Comparison of ENCODE assay signal across 1 cellular context in genomic region chr9:97598461-97599288, GRCh38.
TF ChIP-seq lines count a peak whose summit lies in the region.

No MANE protein-coding gene starts in this region.

TF ChIP-seq in HepG2, 621 proteins besides CTCF, POLR2A, EP300 and RAD21 (continued from another document and continues in another):
- TF ChIP-seq ETV5 (CRISPR knock-in tag; IDR thresholded peaks at IDR 0.05; ENCODE audit: borderline replicate concordance): peak; percentile 45; the same call in 1 of the 2 replicates
- TF ChIP-seq FOXJ3 (CRISPR knock-in tag; IDR thresholded peaks at IDR 0.05; ENCODE audit: borderline replicate concordance): no peak
- TF ChIP-seq FIP1L1 (IDR thresholded peaks at IDR 0.05; ENCODE audit: borderline replicate concordance, insufficient read depth, low read depth, low read length): no peak
- TF ChIP-seq GATAD1 (CRISPR knock-in tag; IDR thresholded peaks at IDR 0.05): no peak
- no peak for TF ChIP-seq SALL1 (CRISPR knock-in tag; IDR thresholded peaks at IDR 0.05)
- no peak for TF ChIP-seq NFE2 (CRISPR knock-in tag; IDR thresholded peaks at IDR 0.05)
- no peak for TF ChIP-seq PHB2 (IDR thresholded peaks at IDR 0.05; ENCODE audit: partially characterized antibody)
- peak; percentile 85 for TF ChIP-seq SMC3 (IDR thresholded peaks at IDR 0.05; ENCODE audit: low read length)
- no peak for TF ChIP-seq CBFB (CRISPR knock-in tag; IDR thresholded peaks at IDR 0.05)
- TF ChIP-seq YY1 (IDR thresholded peaks at IDR 0.05; ENCODE audit: insufficient read depth, insufficient replicate concordance, low read depth, low read length): no peak
- no peak for TF ChIP-seq ZBTB7B (CRISPR knock-in tag; IDR thresholded peaks at IDR 0.05)
- TF ChIP-seq ZNF205 (CRISPR knock-in tag; IDR thresholded peaks at IDR 0.05): no peak
- no peak for TF ChIP-seq ZBTB8A (CRISPR knock-in tag; IDR thresholded peaks at IDR 0.05; ENCODE audit: borderline replicate concordance, low read depth)
- TF ChIP-seq ZNF709 (CRISPR knock-in tag; IDR thresholded peaks at IDR 0.05): no peak
- TF ChIP-seq, protein P1, sequence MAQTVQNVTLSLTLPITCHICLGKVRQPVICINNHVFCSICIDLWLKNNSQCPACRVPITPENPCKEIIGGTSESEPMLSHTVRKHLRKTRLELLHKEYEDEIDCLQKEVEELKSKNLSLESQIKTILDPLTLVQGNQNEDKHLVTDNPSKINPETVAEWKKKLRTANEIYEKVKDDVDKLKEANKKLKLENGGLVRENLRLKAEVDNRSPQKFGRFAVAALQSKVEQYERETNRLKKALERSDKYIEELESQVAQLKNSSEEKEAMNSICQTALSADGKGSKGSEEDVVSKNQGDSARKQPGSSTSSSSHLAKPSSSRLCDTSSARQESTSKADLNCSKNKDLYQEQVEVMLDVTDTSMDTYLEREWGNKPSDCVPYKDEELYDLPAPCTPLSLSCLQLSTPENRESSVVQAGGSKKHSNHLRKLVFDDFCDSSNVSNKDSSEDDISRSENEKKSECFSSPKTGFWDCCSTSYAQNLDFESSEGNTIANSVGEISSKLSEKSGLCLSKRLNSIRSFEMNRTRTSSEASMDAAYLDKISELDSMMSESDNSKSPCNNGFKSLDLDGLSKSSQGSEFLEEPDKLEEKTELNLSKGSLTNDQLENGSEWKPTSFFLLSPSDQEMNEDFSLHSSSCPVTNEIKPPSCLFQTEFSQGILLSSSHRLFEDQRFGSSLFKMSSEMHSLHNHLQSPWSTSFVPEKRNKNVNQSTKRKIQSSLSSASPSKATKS (CRISPR knock-in tag; IDR thresholded peaks at IDR 0.05): no peak
- TF ChIP-seq, protein P2, sequence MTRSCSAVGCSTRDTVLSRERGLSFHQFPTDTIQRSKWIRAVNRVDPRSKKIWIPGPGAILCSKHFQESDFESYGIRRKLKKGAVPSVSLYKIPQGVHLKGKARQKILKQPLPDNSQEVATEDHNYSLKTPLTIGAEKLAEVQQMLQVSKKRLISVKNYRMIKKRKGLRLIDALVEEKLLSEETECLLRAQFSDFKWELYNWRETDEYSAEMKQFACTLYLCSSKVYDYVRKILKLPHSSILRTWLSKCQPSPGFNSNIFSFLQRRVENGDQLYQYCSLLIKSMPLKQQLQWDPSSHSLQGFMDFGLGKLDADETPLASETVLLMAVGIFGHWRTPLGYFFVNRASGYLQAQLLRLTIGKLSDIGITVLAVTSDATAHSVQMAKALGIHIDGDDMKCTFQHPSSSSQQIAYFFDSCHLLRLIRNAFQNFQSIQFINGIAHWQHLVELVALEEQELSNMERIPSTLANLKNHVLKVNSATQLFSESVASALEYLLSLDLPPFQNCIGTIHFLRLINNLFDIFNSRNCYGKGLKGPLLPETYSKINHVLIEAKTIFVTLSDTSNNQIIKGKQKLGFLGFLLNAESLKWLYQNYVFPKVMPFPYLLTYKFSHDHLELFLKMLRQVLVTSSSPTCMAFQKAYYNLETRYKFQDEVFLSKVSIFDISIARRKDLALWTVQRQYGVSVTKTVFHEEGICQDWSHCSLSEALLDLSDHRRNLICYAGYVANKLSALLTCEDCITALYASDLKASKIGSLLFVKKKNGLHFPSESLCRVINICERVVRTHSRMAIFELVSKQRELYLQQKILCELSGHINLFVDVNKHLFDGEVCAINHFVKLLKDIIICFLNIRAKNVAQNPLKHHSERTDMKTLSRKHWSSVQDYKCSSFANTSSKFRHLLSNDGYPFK (CRISPR knock-in tag; IDR thresholded peaks at IDR 0.05; ENCODE audit: borderline replicate concordance): no peak
- no peak for TF ChIP-seq PBX3 (CRISPR knock-in tag; IDR thresholded peaks at IDR 0.05; ENCODE audit: borderline replicate concordance)
- 0 out of 2 replicates have a peak, but pooled peaks have one; percentile 30 for TF ChIP-seq THAP11 (CRISPR knock-in tag; IDR thresholded peaks at IDR 0.05)
- no peak for TF ChIP-seq ZNF614 (CRISPR knock-in tag; IDR thresholded peaks at IDR 0.05; ENCODE audit: borderline replicate concordance)
- no peak for TF ChIP-seq JARID2 (CRISPR knock-in tag; IDR thresholded peaks at IDR 0.05; ENCODE audit: insufficient replicate concordance)
- TF ChIP-seq ZNF564 (CRISPR knock-in tag; IDR thresholded peaks at IDR 0.05): no peak
- no peak for TF ChIP-seq DMAP1 (CRISPR knock-in tag; IDR thresholded peaks at IDR 0.05)
- no peak for TF ChIP-seq SIX1 (CRISPR knock-in tag; IDR thresholded peaks at IDR 0.05; ENCODE audit: borderline replicate concordance)
- no peak for TF ChIP-seq HNF4A (CRISPR knock-in tag; IDR thresholded peaks at IDR 0.05)
- no peak for TF ChIP-seq ZNF75D (CRISPR knock-in tag; IDR thresholded peaks at IDR 0.05; ENCODE audit: borderline replicate concordance)
- peak; percentile 67; the same call in 1 of the 2 replicates for TF ChIP-seq ZNF362 (CRISPR knock-in tag; IDR thresholded peaks at IDR 0.05; ENCODE audit: borderline replicate concordance)
- no peak for TF ChIP-seq MAZ (IDR thresholded peaks at IDR 0.05; ENCODE audit: borderline replicate concordance, low read depth, low read length)
- no peak for TF ChIP-seq MAZ (CRISPR knock-in tag; IDR thresholded peaks at IDR 0.05; ENCODE audit: low read depth)
- TF ChIP-seq, protein P3, sequence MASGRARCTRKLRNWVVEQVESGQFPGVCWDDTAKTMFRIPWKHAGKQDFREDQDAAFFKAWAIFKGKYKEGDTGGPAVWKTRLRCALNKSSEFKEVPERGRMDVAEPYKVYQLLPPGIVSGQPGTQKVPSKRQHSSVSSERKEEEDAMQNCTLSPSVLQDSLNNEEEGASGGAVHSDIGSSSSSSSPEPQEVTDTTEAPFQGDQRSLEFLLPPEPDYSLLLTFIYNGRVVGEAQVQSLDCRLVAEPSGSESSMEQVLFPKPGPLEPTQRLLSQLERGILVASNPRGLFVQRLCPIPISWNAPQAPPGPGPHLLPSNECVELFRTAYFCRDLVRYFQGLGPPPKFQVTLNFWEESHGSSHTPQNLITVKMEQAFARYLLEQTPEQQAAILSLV (CRISPR knock-in tag; IDR thresholded peaks at IDR 0.05; ENCODE audit: borderline replicate concordance): no peak
- TF ChIP-seq TOE1 (CRISPR knock-in tag; IDR thresholded peaks at IDR 0.05): no peak
- TF ChIP-seq, protein P4, sequence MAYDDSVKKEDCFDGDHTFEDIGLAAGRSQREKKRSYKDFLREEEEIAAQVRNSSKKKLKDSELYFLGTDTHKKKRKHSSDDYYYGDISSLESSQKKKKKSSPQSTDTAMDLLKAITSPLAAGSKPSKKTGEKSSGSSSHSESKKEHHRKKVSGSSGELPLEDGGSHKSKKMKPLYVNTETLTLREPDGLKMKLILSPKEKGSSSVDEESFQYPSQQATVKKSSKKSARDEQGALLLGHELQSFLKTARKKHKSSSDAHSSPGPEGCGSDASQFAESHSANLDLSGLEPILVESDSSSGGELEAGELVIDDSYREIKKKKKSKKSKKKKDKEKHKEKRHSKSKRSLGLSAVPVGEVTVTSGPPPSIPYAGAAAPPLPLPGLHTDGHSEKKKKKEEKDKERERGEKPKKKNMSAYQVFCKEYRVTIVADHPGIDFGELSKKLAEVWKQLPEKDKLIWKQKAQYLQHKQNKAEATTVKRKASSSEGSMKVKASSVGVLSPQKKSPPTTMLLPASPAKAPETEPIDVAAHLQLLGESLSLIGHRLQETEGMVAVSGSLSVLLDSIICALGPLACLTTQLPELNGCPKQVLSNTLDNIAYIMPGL (CRISPR knock-in tag; IDR thresholded peaks at IDR 0.05; ENCODE audit: borderline replicate concordance in 1 of 2, low read depth in 1 of 2): 0 out of 4 replicates have a peak, but pooled peaks of 1 of the 2 experiments have one; percentile 48
- TF ChIP-seq ZFP37 (CRISPR knock-in tag; IDR thresholded peaks at IDR 0.05; ENCODE audit: borderline replicate concordance): no peak
- TF ChIP-seq POLR2G (IDR thresholded peaks at IDR 0.05; ENCODE audit: low read depth, low read length): 0 out of 2 replicates have a peak, but pooled peaks have one; percentile 26
- TF ChIP-seq KLF12 (CRISPR knock-in tag; IDR thresholded peaks at IDR 0.05; ENCODE audit: borderline replicate concordance): no peak
- no peak for TF ChIP-seq TSC22D2 (CRISPR knock-in tag; IDR thresholded peaks at IDR 0.05; ENCODE audit: borderline replicate concordance)
- no peak for TF ChIP-seq ZNF7 (CRISPR knock-in tag; IDR thresholded peaks at IDR 0.05)
- no peak for TF ChIP-seq PRPF4 (IDR thresholded peaks at IDR 0.05; ENCODE audit: low read depth, low read length, poor library complexity, severe bottlenecking)
- no peak for TF ChIP-seq ZBTB1 (CRISPR knock-in tag; IDR thresholded peaks at IDR 0.05; ENCODE audit: borderline replicate concordance)
- no peak for TF ChIP-seq KDM3A (CRISPR knock-in tag; IDR thresholded peaks at IDR 0.05; ENCODE audit: low read depth)
- TF ChIP-seq, protein P5, sequence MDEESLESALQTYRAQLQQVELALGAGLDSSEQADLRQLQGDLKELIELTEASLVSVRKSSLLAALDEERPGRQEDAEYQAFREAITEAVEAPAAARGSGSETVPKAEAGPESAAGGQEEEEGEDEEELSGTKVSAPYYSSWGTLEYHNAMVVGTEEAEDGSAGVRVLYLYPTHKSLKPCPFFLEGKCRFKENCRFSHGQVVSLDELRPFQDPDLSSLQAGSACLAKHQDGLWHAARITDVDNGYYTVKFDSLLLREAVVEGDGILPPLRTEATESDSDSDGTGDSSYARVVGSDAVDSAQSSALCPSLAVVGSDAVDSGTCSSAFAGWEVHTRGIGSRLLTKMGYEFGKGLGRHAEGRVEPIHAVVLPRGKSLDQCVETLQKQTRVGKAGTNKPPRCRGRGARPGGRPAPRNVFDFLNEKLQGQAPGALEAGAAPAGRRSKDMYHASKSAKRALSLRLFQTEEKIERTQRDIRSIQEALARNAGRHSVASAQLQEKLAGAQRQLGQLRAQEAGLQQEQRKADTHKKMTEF (CRISPR knock-in tag; IDR thresholded peaks at IDR 0.05): no peak
- TF ChIP-seq, protein P6, sequence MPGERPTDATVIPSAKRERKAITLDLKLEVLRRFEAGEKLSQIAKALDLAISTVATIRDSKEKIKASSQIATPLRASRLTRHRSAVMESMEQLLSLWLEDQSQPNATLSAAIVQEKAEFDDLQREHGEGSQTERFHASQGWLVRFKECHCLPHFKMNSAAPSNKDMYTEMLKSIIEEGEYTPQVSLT (CRISPR knock-in tag; IDR thresholded peaks at IDR 0.05; ENCODE audit: borderline replicate concordance, low read depth): no peak
- TF ChIP-seq TCF12 (IDR thresholded peaks at IDR 0.05): no peak
- TF ChIP-seq TCF12 (CRISPR knock-in tag; IDR thresholded peaks at IDR 0.05): no peak
- TF ChIP-seq ZNF124 (CRISPR knock-in tag; IDR thresholded peaks at IDR 0.05): no peak
- TF ChIP-seq ZNF407 (CRISPR knock-in tag; IDR thresholded peaks at IDR 0.05; ENCODE audit: not compliant biosample characterization): no peak
